In genomic region chr1:204874274-204874673, GRCh38 we compare ENCODE assay signal across 27 cellular contexts. TPM values are rescaled to one million over a fixed set of nuclear protein-coding genes. Genes with fewer than 3 reads are reported as not detected.
A peak's percentile ranks its signal among the peaks of the same experiment; 100 is the strongest.
DNase-seq lines count a peak whose midpoint lies in the region; ATAC-seq and TF ChIP-seq lines count a peak whose summit lies in the region.
"Had no signal": no experiment of that assay in that cellular context is flagged by ENCODE, and none has a peak within 500 bp of the region (broad histone marks: within the 10 kb centered on the region; RNA-seq: fewer than 3 reads in every experiment).

No MANE protein-coding gene starts in this region.

- no peak overlapping the region for H3K4me3 ChIP-seq in BLaER1 treated with 17β-estradiol and CSF1 and Interleukin-3, amounts not matched to agents 10 nM and 100 nM
- no peak overlapping the region for H3K4me3 ChIP-seq in sigmoid colon
- H3K4me3 ChIP-seq: GM23248, MG63, PC-9, SJSA1 had no signal

- H3K9me3 ChIP-seq in BLaER1 treated with 17β-estradiol and CSF1 and Interleukin-3, amounts not matched to agents 10 nM and 100 nM (replicated peaks in 1 of 11) = no peaks in the 10 kb centered on the region
- H3K9me3 ChIP-seq in sigmoid colon = no peaks in the 10 kb centered on the region
- H3K9me3 ChIP-seq: MG63, SJSA1 had no signal

- WGBS in sigmoid colon, 2 donors = 88 to 92% methylated on average over 10 of the region's 10 CpGs

- no peaks in the 10 kb centered on the region for H4K20me1 ChIP-seq in BLaER1 treated with 17β-estradiol and CSF1 and Interleukin-3, amounts not matched to agents 10 nM and 100 nM

- no peak for ATAC-seq in HG02852 (IDR thresholded peaks at IDR 0.05; ENCODE audit: unreplicated experiment)
- no peak for ATAC-seq in GM21526 (IDR thresholded peaks at IDR 0.05; ENCODE audit: low FRiP score, unreplicated experiment)

- TF ChIP-seq EP300 in sigmoid colon (IDR thresholded peaks at IDR 0.05) = no peak

- no peak for TF ChIP-seq POLR2A in sigmoid colon (IDR thresholded peaks at IDR 0.05)

- H3K27me3 ChIP-seq in BLaER1 treated with 17β-estradiol and CSF1 and Interleukin-3, amounts not matched to agents 10 nM and 100 nM = no peaks in the 10 kb centered on the region
- H3K27me3 ChIP-seq in sigmoid colon = no peaks in the 10 kb centered on the region
- H3K27me3 ChIP-seq: MG63 had no signal

- TF ChIP-seq CTCF in sigmoid colon (IDR thresholded peaks at IDR 0.05) = no peak

- H3K4me1 ChIP-seq in BLaER1 treated with 17β-estradiol and CSF1 and Interleukin-3, amounts not matched to agents 10 nM and 100 nM = peaks cover 12 to 57% (median 45%) of the 10 kb centered on the region in 10 experiments
- H3K4me1 ChIP-seq in sigmoid colon = peaks cover 0 to 74% (median 26%) of the 10 kb centered on the region in 4 donors
- H3K4me1 ChIP-seq: SJSA1 had no signal

- no peaks in the 10 kb centered on the region for H3K36me3 ChIP-seq in BLaER1 treated with 17β-estradiol and CSF1 and Interleukin-3, amounts not matched to agents 10 nM and 100 nM
- no peaks in the 10 kb centered on the region for H3K36me3 ChIP-seq in sigmoid colon
- H3K36me3 ChIP-seq: MG63, SJSA1 had no signal

- no peak overlapping the region for H3K9ac ChIP-seq in BLaER1 treated with 17β-estradiol and CSF1 and Interleukin-3, amounts not matched to agents 10 nM and 100 nM
- H3K9ac ChIP-seq: GM23248 had no signal

- DNase-seq in globus pallidus (ENCODE audit: low spot score) (peak; percentile 66), sigmoid colon (peak; percentile 46), RKO (ENCODE audit: low spot score) (no peak), T1000 (lab: John Stamatoyannopoulos, UW) (no peak)
- DNase-seq: CD8-positive, alpha-beta memory T cell; DMS 273 treated with DMSO at 0.1 percent for 48 hours; DND-41; GM23248; H7; KG1; MG63; NCI-H1105 treated with DMSO at 0.1 percent for 48 hours; NCI-H146; NCI-H1930; NCI-H2107; NCI-H446; NCI-H526; NK-92 treated with Interleukin-12 subunit alpha and Interleukin-12 subunit beta, amount 100 ng/mL, for 24 hours; PC-9; Right ventricle myocardium superior; RPMI8226 had no signal

- intact Hi-C loops in sigmoid colon (cut with DNase I) = no loop called here

- peak overlapping the region in 9 of 11 experiments; percentile 52 to 89 (median 84); a peak in 15 of 22 replicates for H3K4me2 ChIP-seq in BLaER1 treated with 17β-estradiol and CSF1 and Interleukin-3, amounts not matched to agents 10 nM and 100 nM
- H3K4me2 ChIP-seq: PC-9 had no signal

- H3K27ac ChIP-seq in BLaER1 treated with 17β-estradiol and CSF1 and Interleukin-3, amounts not matched to agents 10 nM and 100 nM = no peak overlapping the region; a peak in 1 of 22 replicates
- H3K27ac ChIP-seq in cingulate gyrus (ENCODE audit: low read depth, low read length) (peak overlapping the region; percentile 96), sigmoid colon (peak overlapping the region in 3 of 4 donors; percentile 27 to 55 (median 35))
- H3K27ac ChIP-seq: C4-2B, GM23248, PC-9, SJSA1 had no signal

RNA-seq across cellular contexts. Expression of gene NFASC, which starts 3.6 kb away (rescaled TPM):
- 100 to 1,000 TPM in 1 of 4 donors, 10 to 100 TPM in 3; 17.6 to 105 (median 25.3) TPM for total RNA-seq in sigmoid colon
- polyA plus RNA-seq in sigmoid colon = 1 to 10 TPM in 2 of 3 donors, under 1 TPM in 1; 0.46 to 8.9 (median 1.2) TPM
- total RNA-seq: PC-9 had no signal
- polyA plus RNA-seq: CD8-positive, alpha-beta memory T cell had no signal

Comparison
In these comparisons a context has a peak if more than half of its experiments do, and no peak if none do; other contexts are left out.
1. H3K27ac ChIP-seq: peak in cingulate gyrus (single experiment) and sigmoid colon (3 of 4); none in BLaER1 treated with 17β-estradiol and CSF1 and Interleukin-3, amounts not matched to agents 10 nM and 100 nM (0 of 11).
2. DNase-seq: peak in globus pallidus (single experiment) and sigmoid colon (single experiment); none in RKO (single experiment) and T1000 (single experiment).